15 cellular contexts compared by ENCODE assay signal in the genomic region with DNA sequence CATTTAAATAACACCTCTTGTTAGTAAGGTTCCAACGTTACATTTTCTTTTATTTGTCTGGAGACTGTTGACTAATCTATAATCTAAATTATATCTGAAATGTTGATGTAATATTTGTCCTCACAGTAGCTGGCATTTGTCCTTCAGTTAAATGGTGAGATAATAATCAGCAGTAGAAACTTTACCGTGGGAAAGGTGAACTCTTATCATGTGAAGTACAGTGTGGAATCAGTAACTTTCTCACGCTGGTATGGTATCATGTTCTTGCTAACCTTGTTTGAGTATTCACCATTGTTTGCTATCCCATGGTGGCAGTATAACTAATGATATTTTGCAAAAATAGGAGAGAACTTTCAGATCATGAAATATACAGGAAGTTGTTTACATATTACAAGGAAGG. TPM values are rescaled to one million over a fixed set of nuclear protein-coding genes. Genes with fewer than 3 reads are reported as not detected.
DNase-seq lines count a peak whose midpoint lies in the region; ATAC-seq and TF ChIP-seq lines count a peak whose summit lies in the region.
"Had no signal": no experiment of that assay in that cellular context is flagged by ENCODE, and none has a peak within 500 bp of the region (broad histone marks: within the 10 kb centered on the region; RNA-seq: fewer than 3 reads in every experiment).

No MANE protein-coding gene starts in this region.

- peaks cover 12 to 21% of the 10 kb centered on the region in 2 donors for H3K36me3 Mint-ChIP-seq in CD4-positive, alpha-beta memory T cell
- H3K36me3 Mint-ChIP-seq in activated CD4-positive, alpha-beta memory T cell treated with anti-CD3 and anti-CD28 coated beads for 36 hours, result peaks cover 60% of the 10 kb centered on the region

- intact Hi-C loops in CD4-positive, alpha-beta memory T cell (cut with micrococcal nuclease), result no loop called here
- intact Hi-C loops in activated CD4-positive, alpha-beta memory T cell treated with anti-CD3 and anti-CD28 coated beads for 36 hours (cut with micrococcal nuclease), result loop anchor here (5.0 kb wide), 1 partner anchor 53 kb away; no protein-coding TSS in a partner anchor

- 18% methylated on average over 3 of the region's 3 CpGs for WGBS in liver

- no peaks in the 10 kb centered on the region for H3K27me3 ChIP-seq in CD4-positive, alpha-beta memory T cell (ENCODE audit: insufficient read depth, low read length)
- H3K27me3 ChIP-seq in liver (ENCODE audit: control insufficient read depth in 4 of 4, insufficient read depth in 4 of 4, low read length in 3 of 4), result no peaks in the 10 kb centered on the region
- H3K27me3 ChIP-seq: heart left ventricle, left lung had no signal

- peaks cover 28% of the 10 kb centered on the region for H3K4me1 ChIP-seq in CD4-positive, alpha-beta memory T cell (ENCODE audit: insufficient read depth, low read length)
- H3K4me1 ChIP-seq in liver (ENCODE audit: control insufficient read depth in 4 of 4, insufficient read depth in 4 of 4, low read length in 3 of 4), result peaks cover 5 to 27% (median 13%) of the 10 kb centered on the region in 4 donors

- no peaks in the 10 kb centered on the region for H3K27me3 Mint-ChIP-seq in CD4-positive, alpha-beta memory T cell
- H3K27me3 Mint-ChIP-seq in activated CD4-positive, alpha-beta memory T cell treated with anti-CD3 and anti-CD28 coated beads for 36 hours, result no peaks in the 10 kb centered on the region
- H3K27me3 Mint-ChIP-seq: stimulated activated naive B cell treated with anti-CD40 and anti-IgM and Interleukin-4, amounts not matched to agents 10 μg/mL and 1 μg/mL and 100 μg/mL, for 72 hours had no signal

- no peak overlapping the region for H3K4me3 Mint-ChIP-seq in CD4-positive, alpha-beta memory T cell
- peak overlapping the region; percentile 8 for H3K4me3 Mint-ChIP-seq in activated CD4-positive, alpha-beta memory T cell treated with anti-CD3 and anti-CD28 coated beads for 36 hours
- H3K4me3 Mint-ChIP-seq: stimulated activated naive B cell treated with anti-CD40 and anti-IgM and Interleukin-4, amounts not matched to agents 10 μg/mL and 1 μg/mL and 100 μg/mL, for 72 hours had no signal

- POLR2A ChIA-PET in CD4-positive, alpha-beta memory T cell (lab: Charles Lee; ENCODE audit: partially characterized antibody), result no interaction called here
- POLR2A ChIA-PET in activated CD4-positive, alpha-beta memory T cell treated with anti-CD3 and anti-CD28 coated beads for 36 hours (lab: Charles Lee), result no interaction called here

- H3K9ac ChIP-seq in liver (ENCODE audit: low read depth in 1 of 2, low read length in 2 of 2), result no peak overlapping the region

- ATAC-seq in HG02840 (IDR thresholded peaks at IDR 0.05; ENCODE audit: low FRiP score, unreplicated experiment), result no peak
- ATAC-seq in HG02852 (IDR thresholded peaks at IDR 0.05; ENCODE audit: unreplicated experiment), result no peak
- ATAC-seq in GM18870 (IDR thresholded peaks at IDR 0.05; ENCODE audit: unreplicated experiment), result no peak
- ATAC-seq: heart left ventricle; left lung; stimulated activated naive B cell treated with anti-CD40 and anti-IgM and Interleukin-4, amounts not matched to agents 10 μg/mL and 1 μg/mL and 100 μg/mL, for 72 hours had no signal

- TF ChIP-seq CTCF in GM20000 (IDR thresholded peaks at IDR 0.05; ENCODE audit: extremely low read depth, missing control alignments) (no peak), liver (IDR thresholded peaks at IDR 0.05; ENCODE audit: low read depth, low read length, missing input control) (no peak)

- peaks cover 16 to 34% (median 21%) of the 10 kb centered on the region in 4 donors for H3K4me1 Mint-ChIP-seq in CD4-positive, alpha-beta memory T cell
- H3K4me1 Mint-ChIP-seq in activated CD4-positive, alpha-beta memory T cell treated with anti-CD3 and anti-CD28 coated beads for 36 hours (ENCODE audit: low read depth), result peaks cover 29% of the 10 kb centered on the region

- H3K27ac Mint-ChIP-seq in CD4-positive, alpha-beta memory T cell, result peak overlapping the region in 2 of 7 donors; percentile 6 to 31
- no peak overlapping the region for H3K27ac Mint-ChIP-seq in activated CD4-positive, alpha-beta memory T cell treated with anti-CD3 and anti-CD28 coated beads for 36 hours
- H3K27ac Mint-ChIP-seq: stimulated activated naive B cell treated with anti-CD40 and anti-IgM and Interleukin-4, amounts not matched to agents 10 μg/mL and 1 μg/mL and 100 μg/mL, for 72 hours had no signal

- TF ChIP-seq RAD21 in liver (IDR thresholded peaks at IDR 0.05), result no peak

- no peak for DNase-seq in CD4-positive, alpha-beta memory T cell
- peak; percentile 49 for DNase-seq in GM20000 (ENCODE audit: low spot score)
- no peak for DNase-seq in activated CD4-positive, alpha-beta memory T cell treated with anti-CD3 and anti-CD28 coated beads for 36 hours
- DNase-seq in CD1c-positive myeloid dendritic cell (ENCODE audit: extremely low spot score), result no peak
- DNase-seq: heart left ventricle; left lung; NCI-H1092; NK-92 treated with Interleukin-12 subunit alpha and Interleukin-12 subunit beta, amount 100 ng/mL, for 24 hours; stimulated activated CD4-positive, alpha-beta T cell treated with anti-CD3 and anti-CD28 coated beads, Interleukin-2, amount 100 ng/mL, for 48 hours; stimulated activated naive B cell treated with anti-CD40 and anti-IgM and Interleukin-4, amounts not matched to agents 10 μg/mL and 1 μg/mL and 100 μg/mL, for 72 hours had no signal

- CTCF ChIA-PET in CD4-positive, alpha-beta memory T cell (lab: Charles Lee; ENCODE audit: partially characterized antibody), result no interaction called here
- CTCF ChIA-PET in activated CD4-positive, alpha-beta memory T cell treated with anti-CD3 and anti-CD28 coated beads for 36 hours (lab: Charles Lee), result interaction anchor here (0.6 to 1.7 kb wide), 3 partner anchors 32 to 238 kb away, joined by 3 to 9 read pairs (median 4); no protein-coding TSS in a partner anchor

- peak overlapping the region; percentile 5 for H3K27ac ChIP-seq in CD4-positive, alpha-beta memory T cell (ENCODE audit: low read depth, low read length)
- H3K27ac ChIP-seq in liver (ENCODE audit: low read depth in 1 of 2, low read length in 2 of 2), result no peak overlapping the region
- H3K27ac ChIP-seq: heart left ventricle, left lung had no signal

- H3K9me3 ChIP-seq in CD4-positive, alpha-beta memory T cell (ENCODE audit: control insufficient read depth in 1 of 2, low read length in 2 of 2), result no peaks in the 10 kb centered on the region
- H3K9me3 ChIP-seq in liver (ENCODE audit: control insufficient read depth in 4 of 4, low read length in 3 of 4), result no peaks in the 10 kb centered on the region
- H3K9me3 ChIP-seq: heart left ventricle, left lung had no signal

- no peaks in the 10 kb centered on the region for H3K36me3 ChIP-seq in CD4-positive, alpha-beta memory T cell (ENCODE audit: insufficient read depth, low read length)
- peaks cover 2 to 16% (median 3%) of the 10 kb centered on the region in 4 donors for H3K36me3 ChIP-seq in liver (ENCODE audit: control insufficient read depth in 4 of 4, insufficient read depth in 3 of 4, low read depth in 1 of 4, low read length in 3 of 4)

- H3K4me3 ChIP-seq in CD4-positive, alpha-beta memory T cell (ENCODE audit: low read length in 2 of 2), result no peak overlapping the region
- H3K4me3 ChIP-seq in liver (ENCODE audit: low read depth in 1 of 3, low read length in 3 of 3), result no peak overlapping the region
- H3K4me3 ChIP-seq: heart left ventricle, left lung had no signal

- H3K9me3 Mint-ChIP-seq in CD4-positive, alpha-beta memory T cell, result no peaks in the 10 kb centered on the region
- H3K9me3 Mint-ChIP-seq in activated CD4-positive, alpha-beta memory T cell treated with anti-CD3 and anti-CD28 coated beads for 36 hours, result no peaks in the 10 kb centered on the region
- H3K9me3 Mint-ChIP-seq: stimulated activated naive B cell treated with anti-CD40 and anti-IgM and Interleukin-4, amounts not matched to agents 10 μg/mL and 1 μg/mL and 100 μg/mL, for 72 hours had no signal

TF ChIP-seq in liver, 16 proteins besides CTCF, POLR2A, EP300 and RAD21:
- TF ChIP-seq YY1 (IDR thresholded peaks at IDR 0.05), result peak; percentile 27
- no peak for TF ChIP-seq MAX (IDR thresholded peaks at IDR 0.05)

RNA-seq across cellular contexts. Expression of gene GMNN, which starts 4.7 kb away (rescaled TPM):
- total RNA-seq in CD4-positive, alpha-beta memory T cell, result 1 to 10 TPM; 6.1 to 6.7 TPM
- 1 to 10 TPM; 3.4 to 3.6 TPM for polyA plus RNA-seq in CD4-positive, alpha-beta memory T cell
- total RNA-seq in activated CD4-positive, alpha-beta memory T cell treated with anti-CD3 and anti-CD28 coated beads for 36 hours, result 10 to 100 TPM; 76.5 to 77.4 TPM
- total RNA-seq in liver, result 10 to 100 TPM in 1 of 2 donors, 1 to 10 TPM in 1; 8.4 to 34.9 TPM
- polyA plus RNA-seq in liver, result 10 to 100 TPM in 1 of 2 donors, 1 to 10 TPM in 1; 8.6 to 13.5 TPM

RNA-seq across cellular contexts. Expression of gene ARMH2, which starts 19.3 kb away (rescaled TPM):
- total RNA-seq in CD4-positive, alpha-beta memory T cell, result 1 to 10 TPM; 3.1 to 4.7 TPM
- under 1 TPM in 1 of 2 donors, not detected in 1; 0.55 TPM for polyA plus RNA-seq in CD4-positive, alpha-beta memory T cell
- not detected for total RNA-seq in activated CD4-positive, alpha-beta memory T cell treated with anti-CD3 and anti-CD28 coated beads for 36 hours
- not detected for total RNA-seq in liver
- not detected for polyA plus RNA-seq in liver
- total RNA-seq: heart left ventricle, SK-MEL-5 had no signal
- polyA plus RNA-seq: heart left ventricle had no signal
